8 cellular contexts compared by ENCODE assay signal in genomic region chr17:38898812-38899348, GRCh38. TPM values are rescaled to one million over a fixed set of nuclear protein-coding genes. Genes with fewer than 3 reads are reported as not detected.
DNase-seq lines count a peak whose midpoint lies in the region; ATAC-seq and TF ChIP-seq lines count a peak whose summit lies in the region.

No MANE protein-coding gene starts in this region.

- peak overlapping the region; percentile 51 to 92 (median 77) for H3K4me3 Mint-ChIP-seq in CD8-positive, alpha-beta memory T cell

- H3K27me3 Mint-ChIP-seq in CD8-positive, alpha-beta memory T cell, result no peaks in the 10 kb centered on the region

- peaks cover 27% of the 10 kb centered on the region for H3K36me3 ChIP-seq in CD8-positive, alpha-beta memory T cell (ENCODE audit: insufficient read depth, low read length)

- H3K9me3 Mint-ChIP-seq in CD8-positive, alpha-beta memory T cell, result no peaks in the 10 kb centered on the region

- TF ChIP-seq POLR2A in NB4 (IDR thresholded peaks at IDR 0.05; ENCODE audit: extremely low read depth, insufficient read length), result no peak

- H3K4me3 ChIP-seq in CD8-positive, alpha-beta memory T cell (ENCODE audit: low read length), result peak overlapping the region; percentile 60
- peak overlapping the region; percentile 26 for H3K4me3 ChIP-seq in NB4 (ENCODE audit: low read depth, low read length)

- no peaks in the 10 kb centered on the region for H3K27me3 ChIP-seq in CD8-positive, alpha-beta memory T cell (ENCODE audit: insufficient read depth, low read length, poor library complexity, severe bottlenecking)

- TF ChIP-seq CTCF in NB4 (IDR thresholded peaks at IDR 0.05; ENCODE audit: low read depth, low read length), result no peak

- peak overlapping the region; percentile 93 to 99 (median 96) for H3K27ac Mint-ChIP-seq in CD8-positive, alpha-beta memory T cell

- POLR2A ChIA-PET in CD8-positive, alpha-beta memory T cell (lab: Charles Lee), result interaction anchor here (0.5 to 5.0 kb wide), 10 partner anchors 9 to 706 kb away, joined by 3 to 49 read pairs (median 4); partner anchors contain the start of genes LASP1, RPL19 and RPL23

- H3K36me3 Mint-ChIP-seq in CD8-positive, alpha-beta memory T cell, result peaks cover 0 to 54% (median 7%) of the 10 kb centered on the region in 3 donors

- peak; percentile 73 to 92 (median 84) for DNase-seq in CD8-positive, alpha-beta memory T cell
- peak; percentile 99 for DNase-seq in NB4 (ENCODE audit: low read depth)
- DNase-seq in activated T-cell treated with anti-CD3 and anti-CD28 coated beads for 48 hours (ENCODE audit: low read depth), result peak; percentile 85
- peak; percentile 56 for DNase-seq in iris pigment epithelial cell (ENCODE audit: low read depth)
- peak; percentile 82 for DNase-seq in stimulated activated CD8-positive, alpha-beta memory T cell treated with anti-CD3 and anti-CD28 coated beads, Interleukin-12 subunit alpha, Interleukin-12 subunit beta, amount 100 ng/mL, for 4 hours (ENCODE audit: low read depth)
- no peak for DNase-seq in COLO668 (lab: John Stamatoyannopoulos, UW; ENCODE audit: unreplicated experiment)

- peak; percentile 63 for ATAC-seq in GM21717 (IDR thresholded peaks at IDR 0.05; ENCODE audit: unreplicated experiment)
- no peak for ATAC-seq in GM18858 (IDR thresholded peaks at IDR 0.05; ENCODE audit: unreplicated experiment)

- H3K27ac ChIP-seq in CD8-positive, alpha-beta memory T cell (ENCODE audit: low read depth, low read length), result peak overlapping the region; percentile 66

- H3K9me3 ChIP-seq in CD8-positive, alpha-beta memory T cell (ENCODE audit: low read length), result no peaks in the 10 kb centered on the region

- CTCF ChIA-PET in CD8-positive, alpha-beta memory T cell (lab: Charles Lee), result interaction anchor here (0.7 to 7.3 kb wide), 11 partner anchors 8 to 276 kb away, joined by 3 to 73 read pairs (median 5); partner anchors contain the start of genes LASP1, LASP1NB and RPL23

- peaks cover 72 to 81% (median 78%) of the 10 kb centered on the region in 3 donors for H3K4me1 Mint-ChIP-seq in CD8-positive, alpha-beta memory T cell

- peaks cover 84% of the 10 kb centered on the region for H3K4me1 ChIP-seq in CD8-positive, alpha-beta memory T cell (ENCODE audit: insufficient read depth, low read length)

RNA-seq across cellular contexts. Expression of gene LASP1, which starts 29.0 kb away (rescaled TPM):
- total RNA-seq in CD8-positive, alpha-beta memory T cell, result 100 to 1,000 TPM; 128 to 135 TPM
- 76.1 TPM for polyA plus RNA-seq in CD8-positive, alpha-beta memory T cell

RNA-seq across cellular contexts. Expression of gene RPL23, which starts 45.4 kb away (rescaled TPM):
- 1,000 to 10,000 TPM; 1,857 to 1,911 TPM for total RNA-seq in CD8-positive, alpha-beta memory T cell
- 1,010 TPM for polyA plus RNA-seq in CD8-positive, alpha-beta memory T cell
